ENCODE assay signal across 6 cellular contexts in genomic region chr7:118300177-118300576, GRCh38.
"Had no signal": no experiment of that assay in that cellular context is flagged by ENCODE, and none has a peak within 500 bp of the region (broad histone marks: within the 10 kb centered on the region; RNA-seq: fewer than 3 reads in every experiment).

No MANE protein-coding gene starts in this region.

- FAIRE-seq: HepG2, HTR-8/SVneo had no signal

- ATAC-seq: HepG2, K562 had no signal

- H3K27ac ChIP-seq: HL-60 had no signal

- DNase-seq: IMR-90, KBM-7 had no signal

- H3K4me3 ChIP-seq: K562 had no signal
